In genomic region chr19:54223181-54223936, GRCh38 we compare ENCODE assay signal across 10 cellular contexts. TPM values are rescaled to one million over a fixed set of nuclear protein-coding genes. Genes with fewer than 3 reads are reported as not detected.
DNase-seq lines count a peak whose midpoint lies in the region; ATAC-seq, FAIRE-seq and TF ChIP-seq lines count a peak whose summit lies in the region.
"Not testable (repeated sequence)": the region's sequence is repeated elsewhere in the genome, so short reads cannot be mapped to it uniquely, and the experiment has no call there.
"Had no signal": no experiment of that assay in that cellular context is flagged by ENCODE, and none has a peak within 500 bp of the region (broad histone marks: within the 10 kb centered on the region; RNA-seq: fewer than 3 reads in every experiment).

No MANE protein-coding gene starts in this region.

- ATAC-seq in GM23338 (peak; percentile 28), K562 (peak; percentile 20), left ventricle myocardium superior (peak; percentile 14), upper lobe of left lung (ENCODE audit: low FRiP score in 2 of 2) (peak; percentile 28 to 39)
- ATAC-seq in T-helper 17 cell: not testable (repeated sequence)

- not testable (repeated sequence) for H3K27ac ChIP-seq in GM23338 (ENCODE audit: low read depth); K562 (ENCODE audit: extremely low read depth, low read depth, low read length)
- peak overlapping the region in 2 of 4 donors; percentile 86 to 87 for H3K27ac ChIP-seq in upper lobe of left lung

- not testable (repeated sequence) for H3K4me1 ChIP-seq in GM23338 (ENCODE audit: insufficient read depth); upper lobe of left lung
- H3K4me1 ChIP-seq in K562 (replicated peaks in 1 of 2; ENCODE audit: control insufficient read depth in 2 of 2, insufficient read depth in 2 of 2, low read length in 2 of 2): peaks cover 0 to 18% of the 10 kb centered on the region in 2 experiments; a peak in 2 of 5 replicates

- H3K27me3 ChIP-seq in GM23338 (ENCODE audit: insufficient read depth); K562 (ENCODE audit: control insufficient read depth in 2 of 2, insufficient read depth in 2 of 2, low read length in 2 of 2); upper lobe of left lung: not testable (repeated sequence)

- H3K9me1 ChIP-seq in K562 (ENCODE audit: control insufficient read depth, insufficient read depth, low read length): not testable (repeated sequence)

- H3K4me2 ChIP-seq in GM23338; K562 (ENCODE audit: insufficient read depth, low read length): not testable (repeated sequence)

- not testable (repeated sequence) for H3K9me2 ChIP-seq in GM23338 (ENCODE audit: insufficient read depth)

- H3K4me1 Mint-ChIP-seq in GM23338, T-helper 17 cell, neural crest cell: not testable (repeated sequence)

- not testable (repeated sequence) for H3K9ac ChIP-seq in K562 (ENCODE audit: insufficient read depth in 1 of 2, low read depth in 2 of 2, low read length in 2 of 2)

- intact Hi-C loops in K562 (cut with micrococcal nuclease): loop anchor here (2.0 kb wide), 1 partner anchor 13 kb away; no protein-coding TSS in a partner anchor
- intact Hi-C loops in left ventricle myocardium superior (cut with micrococcal nuclease): not testable (repeated sequence)

- H2AFZ ChIP-seq in GM23338; K562 (ENCODE audit: low read depth, low read length): not testable (repeated sequence)

- H4K20me1 ChIP-seq in GM23338 (replicated peaks; ENCODE audit: insufficient read depth); K562 (replicated peaks; ENCODE audit: control insufficient read depth, insufficient read depth, low read length): not testable (repeated sequence)

- DNase-seq in GM23338 (ENCODE audit: low spot score); T-helper 17 cell; K562 (ENCODE audit: extremely low read depth in 1 of 4, low spot score in 3 of 4); left ventricle myocardium superior; neural crest cell (ENCODE audit: low read depth, low spot score); upper lobe of left lung: not testable (repeated sequence)

- not testable (repeated sequence) for TF ChIP-seq POLR2A in K562 (conservative IDR thresholded peaks at IDR 0.05); upper lobe of left lung (IDR thresholded peaks at IDR 0.05)

- H3K27me3 Mint-ChIP-seq in GM23338 (ENCODE audit: insufficient read depth, low read depth, poor library complexity); T-helper 17 cell: not testable (repeated sequence)
- peaks cover 12% of the 10 kb centered on the region for H3K27me3 Mint-ChIP-seq in neural crest cell (ENCODE audit: low read depth)

- BruUV-seq in K562 (replicated peaks; lab: Mats Ljungman, UMichigan): not testable (repeated sequence)

- H3K9me3 Mint-ChIP-seq in GM23338, neural crest cell: not testable (repeated sequence)

- in situ Hi-C loops in K562 (cut with MboI): not testable (repeated sequence)

- H3K79me2 ChIP-seq in GM23338 (replicated peaks; ENCODE audit: insufficient read depth); K562 (ENCODE audit: control insufficient read depth, insufficient read depth, low read length): not testable (repeated sequence)

- CTCF ChIA-PET in K562 (lab: Yijun Ruan, JAX; ENCODE audit: low intra/inter-chr PET ratio): not testable (repeated sequence)

- H3K27ac Mint-ChIP-seq in GM23338: not testable (repeated sequence)
- peak overlapping the region; percentile 75 for H3K27ac Mint-ChIP-seq in T-helper 17 cell
- H3K27ac Mint-ChIP-seq in neural crest cell (ENCODE audit: unreplicated experiment): peak overlapping the region; percentile 75

- not testable (repeated sequence) for H3K36me3 ChIP-seq in GM23338 (ENCODE audit: insufficient read depth); K562 (ENCODE audit: control insufficient read depth, insufficient read depth, low read length)
- peaks cover 0 to 12% (median 3%) of the 10 kb centered on the region in 4 donors for H3K36me3 ChIP-seq in upper lobe of left lung

- not testable (repeated sequence) for H3K36me3 Mint-ChIP-seq in GM23338 (ENCODE audit: low read depth); T-helper 17 cell (ENCODE audit: low read depth); neural crest cell (ENCODE audit: low read depth)

- H3K4me3 ChIP-seq in GM23338, K562, upper lobe of left lung: not testable (repeated sequence)

- POLR2A ChIA-PET in K562 (lab: Yijun Ruan, JAX): interaction anchor here (0.8 to 1.9 kb wide), 2 partner anchors 13 to 86 kb away, joined by 3 to 6 read pairs; no protein-coding TSS in a partner anchor

- H3K4me3 Mint-ChIP-seq in GM23338, neural crest cell: not testable (repeated sequence)
- H3K4me3 Mint-ChIP-seq in T-helper 17 cell: peak overlapping the region; percentile 59

- not testable (repeated sequence) for TF ChIP-seq EP300 in K562 (IDR thresholded peaks at IDR 0.05; ENCODE audit: low read length); upper lobe of left lung (IDR thresholded peaks at IDR 0.05)

- 5% methylated on average over 16 of the region's 16 CpGs for WGBS in K562 (ENCODE audit: insufficient coverage, low coverage, missing lambda C conversion rate)
- 47 to 56% methylated on average over 16 of the region's 16 CpGs for WGBS in upper lobe of left lung, 2 donors

- not testable (repeated sequence) for FAIRE-seq in K562 (lab: Jason Lieb, UNC)

- H3K9me3 ChIP-seq in T-helper 17 cell (ENCODE audit: control insufficient read depth, low read length, poor library complexity, severe bottlenecking); K562 (replicated peaks; ENCODE audit: control insufficient read depth, insufficient read depth, low read depth, low read length); upper lobe of left lung: not testable (repeated sequence)

- H3F3A ChIP-seq in GM23338 (replicated peaks; ENCODE audit: low read depth): not testable (repeated sequence)

- not testable (repeated sequence) for TF ChIP-seq CTCF in GM23338 (conservative IDR thresholded peaks at IDR 0.05; ENCODE audit: low read depth in 2 of 2); K562 (IDR thresholded peaks at IDR 0.05 in 2 of 3, conservative IDR thresholded peaks at IDR 0.05 in 1 of 3; ENCODE audit: insufficient read depth in 2 of 3, low read depth in 1 of 3, low read length in 3 of 3); neural crest cell (conservative IDR thresholded peaks at IDR 0.05); upper lobe of left lung (IDR thresholded peaks at IDR 0.05)

- TF ChIP-seq RAD21 in K562 (CRISPR knock-in tag; conservative IDR thresholded peaks at IDR 0.05 in 1 of 2, IDR thresholded peaks at IDR 0.05 in 1 of 2): not testable (repeated sequence)

RNA-seq across cellular contexts. Expression of gene LILRB3, which starts 0.6 kb away (rescaled TPM):
- total RNA-seq in GM23338 (2014; rRNA removed; shearing (Covaris generic)): not detected in 2 replicates
- polyA plus RNA-seq in GM23338 (2016; fragmentation: Nextera tagmentation; extraction: Ambion mirVana) (not detected in 2 replicates), K562 (2011; rRNA removed) (not detected in 2 replicates), K562 (2014; fragmentation: Illumina TruSeq; extraction: Trizol) (not detected in 2 replicates), K562 (2014; fragmentation: Nextera tagmentation; extraction: Ambion mirVana) (under 1 TPM in 1 of 2 experiments, not detected in 1; 0.01 TPM), K562 (2014; rRNA removed) (0.09 TPM in 1 of 2 replicates, not detected in the other)
- total RNA-seq in T-helper 17 cell (1 to 10 TPM; 5.2 to 6.2 TPM), K562 (2014; rRNA removed) (not detected in 2 replicates), K562 (2014; rRNA removed; fragmentation: Illumina TruSeq; extraction: Trizol) (not detected in 2 replicates), K562 (2015; rRNA removed; fragmentation: Illumina TruSeq; extraction: Trizol) (not detected in 2 replicates), K562 (2021) (not detected in 2 replicates), left ventricle myocardium superior (4.3 TPM), neural crest cell (not detected in 2 replicates), upper lobe of left lung (100 to 1,000 TPM in 1 of 6 donors, 10 to 100 TPM in 5; 43.4 to 106 (median 70.7) TPM)
- total RNA-seq in K562 (2011; cell fraction: chromatin; rRNA removed; ENCODE audit: low replicate concordance): not detected in 2 replicates
- not detected in 2 replicates for total RNA-seq in K562 (2011; cell fraction: nucleolus; rRNA removed)
- not detected in 2 replicates for total RNA-seq in K562 (2011; cell fraction: nucleoplasm; rRNA removed)
- not detected in 2 replicates for polyA plus RNA-seq in K562 (2011; cell fraction: cytosol; rRNA removed)
- 0.18 TPM in 1 of 2 replicates, not detected in the other for polyA plus RNA-seq in K562 (2011; cell fraction: nucleus; rRNA removed)
- polyA plus RNA-seq in K562 (2012): 0.21 and 0.56 TPM in 2 replicates
- polyA minus RNA-seq in K562 (2011; rRNA and poly(A)+ RNA removed): not detected in 2 replicates
- polyA minus RNA-seq in K562 (2011; cell fraction: cytosol; rRNA and poly(A)+ RNA removed): not detected in 2 replicates
- polyA minus RNA-seq in K562 (2011; cell fraction: nucleus; rRNA and poly(A)+ RNA removed): not detected in 2 replicates
- total RNA-seq: GM23248, OCI-LY7 had no signal
- polyA plus RNA-seq: SK-N-SH had no signal

RNA-seq across cellular contexts. Expression of gene LILRA6, which starts 19.2 kb away (rescaled TPM):
- total RNA-seq in GM23338 (2014; rRNA removed; shearing (Covaris generic)): not detected in 2 replicates
- polyA plus RNA-seq in GM23338 (2016; fragmentation: Nextera tagmentation; extraction: Ambion mirVana): not detected in 2 replicates
- total RNA-seq in T-helper 17 cell: 1 to 10 TPM in 1 of 2 donors, under 1 TPM in 1; 0.91 to 2.4 TPM
- total RNA-seq in K562 (2011; cell fraction: chromatin; rRNA removed; ENCODE audit: low replicate concordance): not detected in 2 replicates
- total RNA-seq in K562 (2011; cell fraction: nucleolus; rRNA removed): not detected in 2 replicates
- total RNA-seq in K562 (2011; cell fraction: nucleoplasm; rRNA removed): not detected in 2 replicates
- total RNA-seq in K562 (2014; rRNA removed): not detected in 2 replicates
- total RNA-seq in K562 (2014; rRNA removed; fragmentation: Illumina TruSeq; extraction: Trizol): not detected in 2 replicates
- total RNA-seq in K562 (2015; rRNA removed; fragmentation: Illumina TruSeq; extraction: Trizol): not detected in 2 replicates
- total RNA-seq in K562 (2021): not detected in 2 replicates
- polyA plus RNA-seq in K562 (2011; rRNA removed): not detected in 2 replicates
- polyA plus RNA-seq in K562 (2011; cell fraction: cytosol; rRNA removed): not detected in 2 replicates
- 0.07 and 0.11 TPM in 2 replicates for polyA plus RNA-seq in K562 (2011; cell fraction: nucleus; rRNA removed)
- polyA plus RNA-seq in K562 (2012): 0.12 and 0.21 TPM in 2 replicates
- polyA plus RNA-seq in K562 (2014; fragmentation: Illumina TruSeq; extraction: Trizol): not detected in 2 replicates
- under 1 TPM in 1 of 2 experiments, not detected in 1; 0.03 TPM for polyA plus RNA-seq in K562 (2014; fragmentation: Nextera tagmentation; extraction: Ambion mirVana)
- polyA plus RNA-seq in K562 (2014; rRNA removed): not detected in 2 replicates
- polyA minus RNA-seq in K562 (2011; rRNA and poly(A)+ RNA removed): not detected in 2 replicates
- polyA minus RNA-seq in K562 (2011; cell fraction: cytosol; rRNA and poly(A)+ RNA removed): not detected in 2 replicates
- polyA minus RNA-seq in K562 (2011; cell fraction: nucleus; rRNA and poly(A)+ RNA removed): not detected in 2 replicates
- total RNA-seq in left ventricle myocardium superior: 2.3 TPM
- not detected in 2 replicates for total RNA-seq in neural crest cell
- total RNA-seq in upper lobe of left lung: 10 to 100 TPM in 3 of 6 donors, 1 to 10 TPM in 3; 4.0 to 38.3 (median 15.2) TPM
- total RNA-seq: GM23248, OCI-LY7, progenitor cell of endocrine pancreas had no signal
- polyA plus RNA-seq: GM23248, SK-N-SH had no signal

RNA-seq across cellular contexts. Expression of gene RPS9, which starts 22.7 kb away (rescaled TPM):
- 1,754 and 2,101 TPM in 2 replicates for total RNA-seq in GM23338 (2014; rRNA removed; shearing (Covaris generic))
- polyA plus RNA-seq in GM23338 (2016; fragmentation: Nextera tagmentation; extraction: Ambion mirVana) (1,060 and 1,149 TPM in 2 replicates), K562 (2011; rRNA removed) (1,792 and 2,151 TPM in 2 replicates), K562 (2014; fragmentation: Illumina TruSeq; extraction: Trizol) (2,256 and 3,393 TPM in 2 replicates), K562 (2014; fragmentation: Nextera tagmentation; extraction: Ambion mirVana) (100 to 1,000 TPM; 456 to 490 TPM), K562 (2014; rRNA removed) (3,325 and 5,114 TPM in 2 replicates)
- total RNA-seq in T-helper 17 cell (1,000 to 10,000 TPM; 1,676 to 1,883 TPM), K562 (2014; rRNA removed) (4,156 and 4,613 TPM in 2 replicates), K562 (2014; rRNA removed; fragmentation: Illumina TruSeq; extraction: Trizol) (714 and 1,122 TPM in 2 replicates), K562 (2015; rRNA removed; fragmentation: Illumina TruSeq; extraction: Trizol) (1,777 and 1,782 TPM in 2 replicates), K562 (2021) (1,573 and 1,625 TPM in 2 replicates), left ventricle myocardium superior (601 TPM), neural crest cell (1,439 and 1,464 TPM in 2 replicates), upper lobe of left lung (1,000 to 10,000 TPM in 5 of 6 donors, 100 to 1,000 TPM in 1; 985 to 1,704 (median 1,208) TPM)
- total RNA-seq in K562 (2011; cell fraction: chromatin; rRNA removed; ENCODE audit: low replicate concordance): 331 and 680 TPM in 2 replicates
- total RNA-seq in K562 (2011; cell fraction: nucleolus; rRNA removed): 909 and 1,212 TPM in 2 replicates
- 945 and 1,251 TPM in 2 replicates for total RNA-seq in K562 (2011; cell fraction: nucleoplasm; rRNA removed)
- polyA plus RNA-seq in K562 (2011; cell fraction: cytosol; rRNA removed): 3,305 and 3,579 TPM in 2 replicates
- polyA plus RNA-seq in K562 (2011; cell fraction: nucleus; rRNA removed): 1,541 and 1,658 TPM in 2 replicates
- polyA plus RNA-seq in K562 (2012): 3,049 and 5,076 TPM in 2 replicates
- 287 and 381 TPM in 2 replicates for polyA minus RNA-seq in K562 (2011; rRNA and poly(A)+ RNA removed)
- 464 and 517 TPM in 2 replicates for polyA minus RNA-seq in K562 (2011; cell fraction: cytosol; rRNA and poly(A)+ RNA removed)
- 240 and 304 TPM in 2 replicates for polyA minus RNA-seq in K562 (2011; cell fraction: nucleus; rRNA and poly(A)+ RNA removed)

RNA-seq across cellular contexts. Expression of gene TSEN34, which starts 32.3 kb away (rescaled TPM):
- 51.2 and 53.4 TPM in 2 replicates for total RNA-seq in GM23338 (2014; rRNA removed; shearing (Covaris generic))
- polyA plus RNA-seq in GM23338 (2016; fragmentation: Nextera tagmentation; extraction: Ambion mirVana) (33.0 and 36.6 TPM in 2 replicates), K562 (2011; rRNA removed) (29.5 and 39.8 TPM in 2 replicates), K562 (2014; fragmentation: Illumina TruSeq; extraction: Trizol) (15.6 and 34.6 TPM in 2 replicates), K562 (2014; fragmentation: Nextera tagmentation; extraction: Ambion mirVana) (1 to 10 TPM; 3.1 to 3.9 TPM), K562 (2014; rRNA removed) (57.6 and 59.9 TPM in 2 replicates)
- total RNA-seq in T-helper 17 cell (1 to 10 TPM; 8.1 to 8.9 TPM), K562 (2014; rRNA removed) (48.3 and 52.3 TPM in 2 replicates), K562 (2014; rRNA removed; fragmentation: Illumina TruSeq; extraction: Trizol) (11.0 and 15.9 TPM in 2 replicates), K562 (2015; rRNA removed; fragmentation: Illumina TruSeq; extraction: Trizol) (32.8 and 34.3 TPM in 2 replicates), K562 (2021) (43.7 and 45.7 TPM in 2 replicates), left ventricle myocardium superior (18.5 TPM), neural crest cell (66.2 and 67.9 TPM in 2 replicates), upper lobe of left lung (10 to 100 TPM; 43.2 to 78.4 (median 49.7) TPM)
- total RNA-seq in K562 (2011; cell fraction: chromatin; rRNA removed; ENCODE audit: low replicate concordance): 6.2 and 16.5 TPM in 2 replicates
- 24.2 and 25.2 TPM in 2 replicates for total RNA-seq in K562 (2011; cell fraction: nucleolus; rRNA removed)
- 10.4 and 11.7 TPM in 2 replicates for total RNA-seq in K562 (2011; cell fraction: nucleoplasm; rRNA removed)
- polyA plus RNA-seq in K562 (2011; cell fraction: cytosol; rRNA removed): 70.3 and 121 TPM in 2 replicates
- polyA plus RNA-seq in K562 (2011; cell fraction: nucleus; rRNA removed): 32.8 and 33.9 TPM in 2 replicates
- 30.6 and 41.6 TPM in 2 replicates for polyA plus RNA-seq in K562 (2012)
- polyA minus RNA-seq in K562 (2011; rRNA and poly(A)+ RNA removed): 8.6 and 12.1 TPM in 2 replicates
- polyA minus RNA-seq in K562 (2011; cell fraction: cytosol; rRNA and poly(A)+ RNA removed): 18.6 and 27.7 TPM in 2 replicates
- polyA minus RNA-seq in K562 (2011; cell fraction: nucleus; rRNA and poly(A)+ RNA removed): 6.5 and 8.9 TPM in 2 replicates

RNA-seq across cellular contexts. Expression of gene LILRB5, which starts 33.7 kb away (rescaled TPM):
- not detected in 2 replicates for total RNA-seq in GM23338 (2014; rRNA removed; shearing (Covaris generic))
- polyA plus RNA-seq in GM23338 (2016; fragmentation: Nextera tagmentation; extraction: Ambion mirVana) (not detected in 2 replicates), K562 (2011; rRNA removed) (not detected in 2 replicates), K562 (2014; fragmentation: Illumina TruSeq; extraction: Trizol) (not detected in 2 replicates), K562 (2014; fragmentation: Nextera tagmentation; extraction: Ambion mirVana) (not detected), K562 (2014; rRNA removed) (not detected in 2 replicates)
- total RNA-seq in T-helper 17 cell (under 1 TPM in 1 of 2 donors, not detected in 1; 0.20 TPM), K562 (2014; rRNA removed) (not detected in 2 replicates), K562 (2014; rRNA removed; fragmentation: Illumina TruSeq; extraction: Trizol) (not detected in 2 replicates), K562 (2015; rRNA removed; fragmentation: Illumina TruSeq; extraction: Trizol) (not detected in 2 replicates), K562 (2021) (not detected in 2 replicates), left ventricle myocardium superior (5.5 TPM), neural crest cell (not detected in 2 replicates), upper lobe of left lung (10 to 100 TPM in 2 of 6 donors, 1 to 10 TPM in 4; 5.1 to 54.5 (median 10.0) TPM)
- total RNA-seq in K562 (2011; cell fraction: chromatin; rRNA removed; ENCODE audit: low replicate concordance): not detected in 2 replicates
- not detected in 2 replicates for total RNA-seq in K562 (2011; cell fraction: nucleolus; rRNA removed)
- total RNA-seq in K562 (2011; cell fraction: nucleoplasm; rRNA removed): not detected in 2 replicates
- not detected in 2 replicates for polyA plus RNA-seq in K562 (2011; cell fraction: cytosol; rRNA removed)
- not detected in 2 replicates for polyA plus RNA-seq in K562 (2011; cell fraction: nucleus; rRNA removed)
- not detected in 2 replicates for polyA plus RNA-seq in K562 (2012)
- not detected in 2 replicates for polyA minus RNA-seq in K562 (2011; rRNA and poly(A)+ RNA removed)
- polyA minus RNA-seq in K562 (2011; cell fraction: cytosol; rRNA and poly(A)+ RNA removed): not detected in 2 replicates
- polyA minus RNA-seq in K562 (2011; cell fraction: nucleus; rRNA and poly(A)+ RNA removed): not detected in 2 replicates
- total RNA-seq: GM23248, OCI-LY7, progenitor cell of endocrine pancreas had no signal
- polyA plus RNA-seq: GM23248, SK-N-SH had no signal
